ENCODE assay signal across 16 cellular contexts in the genomic region with DNA sequence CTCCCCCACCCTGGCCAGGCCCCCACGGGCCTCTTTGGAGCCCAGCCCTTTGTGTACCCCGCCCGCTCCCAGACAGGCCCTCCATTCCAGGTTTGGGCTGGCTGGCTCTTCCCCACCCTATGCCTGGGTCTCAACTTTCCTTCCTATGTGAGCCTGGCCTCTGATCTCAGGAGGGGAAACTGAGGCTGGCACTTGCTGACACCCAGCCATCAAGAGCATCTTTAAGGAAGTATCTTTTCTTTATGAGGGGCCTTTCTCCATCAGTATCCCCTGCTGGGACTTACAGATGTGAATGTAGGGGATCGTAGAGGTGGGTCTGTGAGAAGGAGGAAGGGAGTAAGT. TPM values are rescaled to one million over a fixed set of nuclear protein-coding genes. Genes with fewer than 3 reads are reported as not detected.
DNase-seq lines count a peak whose midpoint lies in the region; ATAC-seq and TF ChIP-seq lines count a peak whose summit lies in the region.
"Had no signal": no experiment of that assay in that cellular context is flagged by ENCODE, and none has a peak within 500 bp of the region (broad histone marks: within the 10 kb centered on the region; RNA-seq: fewer than 3 reads in every experiment).

No MANE protein-coding gene starts in this region.

- no peaks in the 10 kb centered on the region for H3K36me3 Mint-ChIP-seq in activated T-cell treated with anti-CD3 and anti-CD28 coated beads, Interleukin-2, amount 50 U/mL, for 24 hours (ENCODE audit: low read depth)
- H3K36me3 Mint-ChIP-seq in MCF 10A (ENCODE audit: insufficient read depth, unreplicated experiment) = peaks cover 6% of the 10 kb centered on the region
- H3K36me3 Mint-ChIP-seq: activated naive CD8-positive, alpha-beta T cell treated with anti-CD3 and anti-CD28 coated beads for 36 hours; naive thymus-derived CD4-positive, alpha-beta T cell; stimulated activated effector memory CD8-positive, alpha-beta T cell treated with anti-CD3 and anti-CD28 coated beads, Interleukin-12 subunit alpha, Interleukin-12 subunit beta, amount 100 ng/mL, for 72 hours had no signal

- H3K27ac Mint-ChIP-seq in activated T-cell treated with anti-CD3 and anti-CD28 coated beads, Interleukin-2, amount 50 U/mL, for 24 hours = peak overlapping the region; percentile 11
- H3K27ac Mint-ChIP-seq in MCF 10A (ENCODE audit: low read depth, unreplicated experiment) = peak overlapping the region; percentile 90
- H3K27ac Mint-ChIP-seq: activated naive CD8-positive, alpha-beta T cell treated with anti-CD3 and anti-CD28 coated beads for 36 hours; naive thymus-derived CD4-positive, alpha-beta T cell had no signal

- ATAC-seq in lower lobe of right lung (peak in 1 of 2 donors; percentile 1), upper lobe of right lung (no peak), GM19467 (IDR thresholded peaks at IDR 0.05; ENCODE audit: unreplicated experiment) (no peak)

- H3K27me3 ChIP-seq in lower lobe of right lung (ENCODE audit: low read depth) (no peaks in the 10 kb centered on the region), upper lobe of right lung (no peaks in the 10 kb centered on the region)

- BruUV-seq in MCF 10A (replicated peaks; lab: Mats Ljungman, UMichigan) = no TSS peak

- H3K9me3 Mint-ChIP-seq in activated T-cell treated with anti-CD3 and anti-CD28 coated beads, Interleukin-2, amount 50 U/mL, for 24 hours = no peaks in the 10 kb centered on the region
- no peaks in the 10 kb centered on the region for H3K9me3 Mint-ChIP-seq in MCF 10A (ENCODE audit: unreplicated experiment)
- H3K9me3 Mint-ChIP-seq: activated naive CD8-positive, alpha-beta T cell treated with anti-CD3 and anti-CD28 coated beads for 36 hours; stimulated activated effector memory CD8-positive, alpha-beta T cell treated with anti-CD3 and anti-CD28 coated beads, Interleukin-12 subunit alpha, Interleukin-12 subunit beta, amount 100 ng/mL, for 72 hours had no signal

- in situ Hi-C loops in G401 (cut with HindIII; ENCODE audit: low sequenced_read_pairs) = no loop called here

- no peak overlapping the region for H3K4me3 Mint-ChIP-seq in activated T-cell treated with anti-CD3 and anti-CD28 coated beads, Interleukin-2, amount 50 U/mL, for 24 hours
- no peak overlapping the region for H3K4me3 Mint-ChIP-seq in MCF 10A (ENCODE audit: unreplicated experiment)
- H3K4me3 Mint-ChIP-seq: activated naive CD8-positive, alpha-beta T cell treated with anti-CD3 and anti-CD28 coated beads for 36 hours; naive thymus-derived CD4-positive, alpha-beta T cell; stimulated activated effector memory CD8-positive, alpha-beta T cell treated with anti-CD3 and anti-CD28 coated beads, Interleukin-12 subunit alpha, Interleukin-12 subunit beta, amount 100 ng/mL, for 72 hours had no signal

- DNase-seq in activated T-cell treated with anti-CD3 and anti-CD28 coated beads, Interleukin-2, amount 50 U/mL, for 24 hours = no peak
- no peak for DNase-seq in activated T-cell treated with anti-CD3 and anti-CD28 coated beads, Interleukin-2, amount 50 U/mL, for 1 hour
- DNase-seq in MCF 10A (ENCODE audit: unreplicated experiment) (no peak), lower lobe of right lung (no peak), upper lobe of right lung (no peak), G401 (ENCODE audit: low spot score) (no peak), DMS 273 treated with DMSO at 0.1 percent for 48 hours (lab: John Stamatoyannopoulos, UW) (no peak)
- DNase-seq: activated naive CD8-positive, alpha-beta T cell treated with anti-CD3 and anti-CD28 coated beads for 36 hours; activated T-cell treated with anti-CD3 and anti-CD28 coated beads for 4 hours; hippocampal formation; NCI-H1105; T-helper 1 cell had no signal

- H3K4me3 ChIP-seq in lower lobe of right lung = no peak overlapping the region
- no peak overlapping the region for H3K4me3 ChIP-seq in upper lobe of right lung

- POLR2A ChIA-PET in MCF 10A (lab: Yijun Ruan, JAX) = interaction anchor here (0.6 to 3.4 kb wide), 9 partner anchors 9 to 1465 kb away, joined by 3 to 29 read pairs (median 6); a partner anchor contains a TSS

- H3K9me3 ChIP-seq in lower lobe of right lung = no peaks in the 10 kb centered on the region
- no peaks in the 10 kb centered on the region for H3K9me3 ChIP-seq in upper lobe of right lung

- CTCF ChIA-PET in MCF 10A (lab: Yijun Ruan, JAX) = interaction anchor here (1.1 to 7.0 kb wide), 7 partner anchors 10 to 253 kb away, joined by 3 to 80 read pairs (median 12); a partner anchor contains a TSS

- H3K4me1 ChIP-seq in lower lobe of right lung (peaks cover 33% of the 10 kb centered on the region), upper lobe of right lung (peaks cover 13% of the 10 kb centered on the region)

- no peaks in the 10 kb centered on the region for H3K27me3 Mint-ChIP-seq in activated T-cell treated with anti-CD3 and anti-CD28 coated beads, Interleukin-2, amount 50 U/mL, for 24 hours
- H3K27me3 Mint-ChIP-seq in MCF 10A (ENCODE audit: insufficient read depth, unreplicated experiment) = no peaks in the 10 kb centered on the region
- H3K27me3 Mint-ChIP-seq: activated naive CD8-positive, alpha-beta T cell treated with anti-CD3 and anti-CD28 coated beads for 36 hours had no signal

- intact Hi-C loops in MCF 10A (cut with micrococcal nuclease) (loop anchor here (1.0 to 10.0 kb wide), 2 partner anchors 10 to 739 kb away; a partner anchor contains a TSS), lower lobe of right lung (cut with DNase I) (no loop called here), upper lobe of right lung (cut with DNase I) (no loop called here)

- H3K4me1 Mint-ChIP-seq in activated T-cell treated with anti-CD3 and anti-CD28 coated beads, Interleukin-2, amount 50 U/mL, for 24 hours (ENCODE audit: low read depth) = peaks cover 4% of the 10 kb centered on the region
- H3K4me1 Mint-ChIP-seq in MCF 10A (ENCODE audit: insufficient read depth, unreplicated experiment) = peaks cover 78% of the 10 kb centered on the region
- H3K4me1 Mint-ChIP-seq: stimulated activated effector memory CD8-positive, alpha-beta T cell treated with anti-CD3 and anti-CD28 coated beads, Interleukin-12 subunit alpha, Interleukin-12 subunit beta, amount 100 ng/mL, for 72 hours had no signal

- no peak for TF ChIP-seq CTCF in MCF 10A (IDR thresholded peaks at IDR 0.05; ENCODE audit: unreplicated experiment)
- no peak for TF ChIP-seq CTCF in lower lobe of right lung (IDR thresholded peaks at IDR 0.05)
- no peak for TF ChIP-seq CTCF in upper lobe of right lung (IDR thresholded peaks at IDR 0.05)

- H3K36me3 ChIP-seq in lower lobe of right lung (no peaks in the 10 kb centered on the region), upper lobe of right lung (no peaks in the 10 kb centered on the region)

- H3K27ac ChIP-seq in lower lobe of right lung = peak overlapping the region; percentile 80
- peak overlapping the region; percentile 42 for H3K27ac ChIP-seq in upper lobe of right lung

RNA-seq across cellular contexts. Expression of a gene that starts 5.6 kb away (rescaled TPM):
- total RNA-seq in MCF 10A (2022) (7.0 and 11.2 TPM in 2 replicates), lower lobe of right lung (6.2 TPM), upper lobe of right lung (5.4 TPM)
- total RNA-seq in G401 (2014; rRNA removed; shearing (Covaris generic)) = 0.80 and 2.4 TPM in 2 replicates
- total RNA-seq: naive thymus-derived CD4-positive, alpha-beta T cell; right cardiac atrium had no signal

RNA-seq across cellular contexts. Expression of a gene that starts 14.0 kb away (rescaled TPM):
- total RNA-seq in MCF 10A (2022) = 0.34 and 0.58 TPM in 2 replicates
- 63.7 TPM for total RNA-seq in lower lobe of right lung
- total RNA-seq in upper lobe of right lung = 38.0 TPM
- 0.10 TPM in 1 of 2 replicates, not detected in the other for total RNA-seq in G401 (2014; rRNA removed; shearing (Covaris generic))

RNA-seq across cellular contexts. Expression of a gene that starts 14.4 kb away (rescaled TPM):
- not detected in 2 replicates for total RNA-seq in MCF 10A (2022)
- total RNA-seq in lower lobe of right lung = 7.2 TPM
- total RNA-seq in upper lobe of right lung = 3.2 TPM
- total RNA-seq in G401 (2014; rRNA removed; shearing (Covaris generic)) = 6.3 and 7.1 TPM in 2 replicates

RNA-seq across cellular contexts. Expression of a gene that starts 34.1 kb away (rescaled TPM):
- total RNA-seq in MCF 10A (2022) = 514 and 683 TPM in 2 replicates
- total RNA-seq in lower lobe of right lung = 46.2 TPM
- total RNA-seq in upper lobe of right lung = 56.2 TPM
- 17.5 and 20.8 TPM in 2 replicates for total RNA-seq in G401 (2014; rRNA removed; shearing (Covaris generic))

RNA-seq across cellular contexts. Expression of a gene that starts 34.2 kb away (rescaled TPM):
- total RNA-seq in MCF 10A (2022) (73.4 and 75.4 TPM in 2 replicates), lower lobe of right lung (43.6 TPM), upper lobe of right lung (42.1 TPM)
- 19.4 and 22.3 TPM in 2 replicates for total RNA-seq in G401 (2014; rRNA removed; shearing (Covaris generic))

Comparison
In these comparisons a context has a peak if more than half of its experiments do, and no peak if none do; other contexts are left out.
1. RNA of a gene that starts 14.0 kb away (total RNA-seq): 63.7 TPM in lower lobe of right lung (single experiment) and 38.0 TPM in upper lobe of right lung (single experiment); 0.34 to 0.58 TPM in MCF 10A and 0.10 TPM in G401; every median in the first group is over 10 times any median in the second.